ENCODE assay signal across 19 cellular contexts in the genomic region with DNA sequence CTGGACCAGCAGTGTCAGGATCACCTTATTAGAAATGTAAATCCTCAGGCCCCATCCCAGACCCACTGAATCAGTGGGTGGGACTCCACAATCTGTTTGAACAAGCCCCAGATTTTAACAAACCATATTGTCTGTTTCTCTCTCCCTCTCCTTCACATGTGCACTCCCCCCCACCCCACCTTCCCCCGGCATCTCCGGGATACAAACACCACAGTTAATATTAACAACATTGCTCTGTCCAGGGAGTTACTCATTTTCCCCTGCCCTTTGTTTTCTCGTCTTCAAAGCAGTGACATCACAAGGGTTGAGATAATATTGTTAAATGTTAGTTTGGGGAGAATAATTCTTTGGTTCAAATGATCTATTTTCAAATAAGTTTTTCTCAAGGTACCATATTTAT.
DNase-seq lines count a peak whose midpoint lies in the region; ATAC-seq and TF ChIP-seq lines count a peak whose summit lies in the region.
"Had no signal": no experiment of that assay in that cellular context is flagged by ENCODE, and none has a peak within 500 bp of the region (broad histone marks: within the 10 kb centered on the region; RNA-seq: fewer than 3 reads in every experiment).

No MANE protein-coding gene starts in this region.

- in situ Hi-C loops in brain microvascular endothelial cell (cut with HindIII; ENCODE audit: low pct_ligation_motif_present, low sequenced_read_pairs): no loop called here

- H3K27ac ChIP-seq in brain microvascular endothelial cell: peak overlapping the region; percentile 62
- H3K27ac ChIP-seq: body of pancreas, thoracic aorta had no signal

- H3K36me3 ChIP-seq in brain microvascular endothelial cell (replicated peaks): peaks cover 2% of the 10 kb centered on the region

- ATAC-seq in left ventricle myocardium superior: no peak
- no peak for ATAC-seq in GM18870 (IDR thresholded peaks at IDR 0.05; ENCODE audit: unreplicated experiment)
- ATAC-seq: activated naive CD4-positive, alpha-beta T cell treated with anti-CD3 and anti-CD28 coated beads, Interleukin-2, amount 50 U/mL, for 72 hours; body of pancreas had no signal

- intact Hi-C loops in cardiac septum (cut with DNase I): no loop called here
- intact Hi-C loops in left ventricle myocardium superior (cut with micrococcal nuclease): no loop called here

- DNase-seq in cardiac septum (ENCODE audit: low spot score) (peak; percentile 17), left ventricle myocardium superior (no peak), brain microvascular endothelial cell (peak; percentile 18), left kidney (ENCODE audit: low read depth, low spot score) (peak; percentile 35), SK-N-DZ (ENCODE audit: low spot score) (no peak)
- DNase-seq in activated CD8-positive, alpha-beta memory T cell treated with anti-CD3 and anti-CD28 coated beads, Interleukin-2, amount 50 U/mL, for 4 hours: no peak
- no peak for DNase-seq in stimulated activated CD8-positive, alpha-beta memory T cell treated with anti-CD3 and anti-CD28 coated beads, Interleukin-4, amount 100 ng/mL, for 48 hours
- DNase-seq: 8988T; activated CD8-positive, alpha-beta memory T cell treated with anti-CD3 and anti-CD28 coated beads for 24 hours; body of pancreas; DMS79; naive B cell; NCI-H2081; NCI-H526; posterior cingulate gyrus had no signal

- no peak overlapping the region for H3K4me3 ChIP-seq in brain microvascular endothelial cell (ENCODE audit: low read depth, low read length)
- H3K4me3 ChIP-seq: body of pancreas, lung, thoracic aorta had no signal

- H3K27me3 ChIP-seq in brain microvascular endothelial cell (replicated peaks): no peaks in the 10 kb centered on the region
- H3K27me3 ChIP-seq: body of pancreas had no signal

- TF ChIP-seq CTCF in brain microvascular endothelial cell (IDR thresholded peaks at IDR 0.05; ENCODE audit: low read depth, low read length, missing control alignments): no peak

Comparison
In these comparisons a context has a peak if more than half of its experiments do, and no peak if none do; other contexts are left out.
1. DNase-seq: peak in cardiac septum (single experiment), brain microvascular endothelial cell (single experiment) and left kidney (single experiment); none in left ventricle myocardium superior (single experiment), activated CD8-positive, alpha-beta memory T cell treated with anti-CD3 and anti-CD28 coated beads, Interleukin-2, amount 50 U/mL, for 4 hours (single experiment), SK-N-DZ (single experiment) and stimulated activated CD8-positive, alpha-beta memory T cell treated with anti-CD3 and anti-CD28 coated beads, Interleukin-4, amount 100 ng/mL, for 48 hours (single experiment).